In genomic region chrX:9855536-9856320, GRCh38 we compare ENCODE assay signal across 26 cellular contexts.
A peak's percentile ranks its signal among the peaks of the same experiment; 100 is the strongest.
DNase-seq lines count a peak whose midpoint lies in the region; ATAC-seq, FAIRE-seq and TF ChIP-seq lines count a peak whose summit lies in the region.
"Had no signal": no experiment of that assay in that cellular context is flagged by ENCODE, and none has a peak within 500 bp of the region (broad histone marks: within the 10 kb centered on the region; RNA-seq: fewer than 3 reads in every experiment).

No MANE protein-coding gene starts in this region.

- H3K4me1 ChIP-seq in endothelial cell of umbilical vein (ENCODE audit: control insufficient read depth, extremely low read depth, insufficient read depth, low read length) (peaks cover 21% of the 10 kb centered on the region), foreskin keratinocyte (no peaks in the 10 kb centered on the region), stomach (no peaks in the 10 kb centered on the region), endodermal cell (ENCODE audit: control insufficient read depth, insufficient read depth, low read length) (no peaks in the 10 kb centered on the region)
- H3K4me1 ChIP-seq: parathyroid adenoma, SJSA1, suprapubic skin had no signal

- no peaks in the 10 kb centered on the region for H3K79me2 ChIP-seq in endothelial cell of umbilical vein (ENCODE audit: control insufficient read depth, insufficient read depth, low read length)
- H3K79me2 ChIP-seq: parathyroid adenoma had no signal

- H3K27me3 Mint-ChIP-seq in nephron (ENCODE audit: low read depth) (peaks cover 5% of the 10 kb centered on the region), type B pancreatic cell (no peaks in the 10 kb centered on the region), endodermal cell (ENCODE audit: insufficient read depth) (no peaks in the 10 kb centered on the region)

- H3K9me3 ChIP-seq in endothelial cell of umbilical vein (replicated peaks; ENCODE audit: control insufficient read depth, insufficient read depth, low read length) = no peaks in the 10 kb centered on the region
- no peaks in the 10 kb centered on the region for H3K9me3 ChIP-seq in stomach
- no peaks in the 10 kb centered on the region for H3K9me3 ChIP-seq in endodermal cell (ENCODE audit: control insufficient read depth, low read length)
- H3K9me3 ChIP-seq: SJSA1, suprapubic skin had no signal

- H3K36me3 Mint-ChIP-seq in nephron (ENCODE audit: low read depth) (no peaks in the 10 kb centered on the region), type B pancreatic cell (peaks cover 7% of the 10 kb centered on the region), endodermal cell (ENCODE audit: low read depth) (peaks cover 13% of the 10 kb centered on the region)
- H3K36me3 Mint-ChIP-seq: CD8-positive, alpha-beta T cell; naive B cell had no signal

- no peak overlapping the region for H2AFZ ChIP-seq in endothelial cell of umbilical vein (ENCODE audit: low read depth, low read length)
- H2AFZ ChIP-seq: parathyroid adenoma had no signal

- CTCF ChIA-PET in endothelial cell of umbilical vein (lab: Charles Lee) = interaction anchor here (1.3 kb wide), 1 partner anchor 8 kb away, joined by 3 read pairs; no protein-coding TSS in a partner anchor

- WGBS in stomach, 5 donors = 63 to 79% (median 67%) methylated on average over 15 of the region's 15 CpGs
- 90 to 92% methylated on average over 9 to 15 of the region's 15 CpGs for WGBS in endodermal cell (ENCODE audit: insufficient coverage in 1 of 2, insufficient read length in 1 of 2), 2 experiments

- H3K27me3 ChIP-seq in endothelial cell of umbilical vein (ENCODE audit: control insufficient read depth in 2 of 2, insufficient read depth in 2 of 2, low read length in 2 of 2) (no peaks in the 10 kb centered on the region), foreskin keratinocyte (no peaks in the 10 kb centered on the region), stomach (no peaks in the 10 kb centered on the region), endodermal cell (ENCODE audit: control insufficient read depth, insufficient read depth, low read length, poor library complexity, severe bottlenecking) (no peaks in the 10 kb centered on the region)
- H3K27me3 ChIP-seq: cardiac muscle cell, SJSA1, suprapubic skin had no signal

- TF ChIP-seq CTCF in endothelial cell of umbilical vein (IDR thresholded peaks at IDR 0.05; ENCODE audit: extremely low read depth in 1 of 2, insufficient read depth in 1 of 2, low read depth in 1 of 2, low read length in 2 of 2) = no peak
- no peak for TF ChIP-seq CTCF in nephron (IDR thresholded peaks at IDR 0.05; ENCODE audit: unreplicated experiment in 3 of 3)
- no peak for TF ChIP-seq CTCF in type B pancreatic cell (conservative IDR thresholded peaks at IDR 0.05)
- no peak for TF ChIP-seq CTCF in foreskin keratinocyte (conservative IDR thresholded peaks at IDR 0.05)
- TF ChIP-seq CTCF in stomach (IDR thresholded peaks at IDR 0.05) = no peak
- TF ChIP-seq CTCF in endodermal cell (conservative IDR thresholded peaks at IDR 0.05) = no peak

- no peak for TF ChIP-seq EP300 in stomach (IDR thresholded peaks at IDR 0.05)

- dilution Hi-C loops in endothelial cell of umbilical vein (cut with MboI; ENCODE audit: extremely low pct_ligation_motif_present, low sequenced_read_pairs) = no loop called here

- H3K9ac ChIP-seq in endothelial cell of umbilical vein (replicated peaks; ENCODE audit: extremely low read depth, insufficient read depth, low read length) (peak overlapping the region; percentile 23), endodermal cell (ENCODE audit: extremely low read depth, low read length, poor library complexity, severe bottlenecking) (no peak overlapping the region)
- H3K9ac ChIP-seq: parathyroid adenoma had no signal

- H3K9me1 ChIP-seq in endothelial cell of umbilical vein (replicated peaks; ENCODE audit: control insufficient read depth, extremely low read depth, insufficient read depth, low read length) = no peaks in the 10 kb centered on the region

- peak overlapping the region; percentile 32 for H3K4me2 ChIP-seq in endothelial cell of umbilical vein (ENCODE audit: insufficient read depth, low read length)

- no peaks in the 10 kb centered on the region for H4K20me1 ChIP-seq in endothelial cell of umbilical vein (replicated peaks; ENCODE audit: control insufficient read depth, extremely low read depth, insufficient read depth, low read length)

- no peak for ATAC-seq in foreskin keratinocyte
- ATAC-seq: activated CD8-positive, alpha-beta T cell treated with anti-CD3 and anti-CD28 coated beads, Interleukin-2, amount 10 ng/mL, durations not matched to agents 7 days and 5 days; CD8-positive, alpha-beta T cell; Panc1 had no signal

- H3K9me3 Mint-ChIP-seq in nephron (peaks cover 3% of the 10 kb centered on the region), type B pancreatic cell (no peaks in the 10 kb centered on the region), endodermal cell (peaks cover 80% of the 10 kb centered on the region)
- H3K9me3 Mint-ChIP-seq: CD8-positive, alpha-beta T cell had no signal

- intact Hi-C loops in endothelial cell of umbilical vein (cut with micrococcal nuclease) = loop anchor here (1.0 to 10.0 kb wide), 4 partner anchors 11 to 391 kb away; partner anchors contain the start of gene TBL1X
- intact Hi-C loops in stomach (cut with DNase I; ENCODE audit: low total_unique reads) = no loop called here

- H3K4me1 Mint-ChIP-seq in nephron = peaks cover 38% of the 10 kb centered on the region
- peaks cover 17% of the 10 kb centered on the region for H3K4me1 Mint-ChIP-seq in type B pancreatic cell (ENCODE audit: unreplicated experiment)
- H3K4me1 Mint-ChIP-seq in endodermal cell = peaks cover 10% of the 10 kb centered on the region
- H3K4me1 Mint-ChIP-seq: naive B cell had no signal

- DNase-seq in M059J (ENCODE audit: low read depth) (peak; percentile 39), endothelial cell of umbilical vein (ENCODE audit: low read depth, low spot score) (peak; percentile 44), type B pancreatic cell (ENCODE audit: extremely low spot score, unreplicated experiment) (no peak), foreskin keratinocyte (no peak), stomach (no peak), endodermal cell (no peak)
- DNase-seq: activated CD4-positive, CD25-positive, alpha-beta regulatory T cell treated with anti-CD3 and anti-CD28 coated beads, Interleukin-2, amount 50 U/mL, for 72 hours; activated CD8-positive, alpha-beta T cell treated with anti-CD3 and anti-CD28 coated beads, Interleukin-2, amount 10 ng/mL, durations not matched to agents 7 days and 5 days; CD8-positive, alpha-beta T cell; DMS79; hippocampal formation; naive B cell; NCI-H1048; NCI-H2029; NK-92 treated with Interleukin-12 subunit alpha and Interleukin-12 subunit beta, amount 100 ng/mL, for 24 hours; stimulated activated CD4-positive, alpha-beta T cell treated with anti-CD3 and anti-CD28 coated beads, Interleukin-1b, Interleukin-23, amount 100 ng/mL, for 48 hours; T-helper 1 cell had no signal

- H3K4me3 ChIP-seq in endothelial cell of umbilical vein (replicated peaks in 1 of 3; ENCODE audit: insufficient read depth in 1 of 3, low read depth in 1 of 3, low read length in 3 of 3) (no peak overlapping the region), stomach (no peak overlapping the region), endodermal cell (ENCODE audit: low read length) (no peak overlapping the region)
- H3K4me3 ChIP-seq: cardiac muscle cell, lung, SJSA1, skin epidermis, suprapubic skin had no signal

- POLR2A ChIA-PET in endothelial cell of umbilical vein (lab: Charles Lee) = no interaction called here

- H3K36me3 ChIP-seq in endothelial cell of umbilical vein (ENCODE audit: control insufficient read depth in 2 of 2, extremely low read depth in 1 of 2, insufficient read depth in 2 of 2, low read length in 2 of 2) = no peaks in the 10 kb centered on the region
- H3K36me3 ChIP-seq in stomach = no peaks in the 10 kb centered on the region
- H3K36me3 ChIP-seq in endodermal cell (ENCODE audit: control insufficient read depth, insufficient read depth, low read length) = no peaks in the 10 kb centered on the region
- H3K36me3 ChIP-seq: cardiac muscle cell, SJSA1, suprapubic skin had no signal

- peak; percentile 85 for FAIRE-seq in endothelial cell of umbilical vein (lab: Jason Lieb, UNC)
- FAIRE-seq: TTC549 had no signal

- H3K27ac ChIP-seq in endothelial cell of umbilical vein (ENCODE audit: insufficient read depth, low read depth, low read length) (peak overlapping the region; percentile 17), foreskin keratinocyte (no peak overlapping the region), stomach (no peak overlapping the region), endodermal cell (ENCODE audit: low read depth, low read length) (no peak overlapping the region)
- H3K27ac ChIP-seq: cardiac muscle cell, parathyroid adenoma, SJSA1, skin epidermis, suprapubic skin had no signal

- BruUV-seq in endothelial cell of umbilical vein (replicated peaks; lab: Mats Ljungman, UMichigan) = no TSS peak

- H3K27ac Mint-ChIP-seq in nephron = peak overlapping the region; percentile 37 to 72 (median 69)
- H3K27ac Mint-ChIP-seq in type B pancreatic cell = no peak overlapping the region
- no peak overlapping the region for H3K27ac Mint-ChIP-seq in endodermal cell
- H3K27ac Mint-ChIP-seq: activated CD8-positive, alpha-beta T cell treated with anti-CD3 and anti-CD28 coated beads, Interleukin-2, amount 10 ng/mL, durations not matched to agents 7 days and 5 days; CD8-positive, alpha-beta T cell; naive B cell had no signal

- TF ChIP-seq POLR2A in endothelial cell of umbilical vein (IDR thresholded peaks at IDR 0.05; ENCODE audit: low read depth, low read length) = no peak
- no peak for TF ChIP-seq POLR2A in stomach (IDR thresholded peaks at IDR 0.05)

- H3K4me3 Mint-ChIP-seq in nephron (peak overlapping the region in 2 of 3 experiments; percentile 52 to 58), type B pancreatic cell (peak overlapping the region; percentile 16), endodermal cell (no peak overlapping the region)
- H3K4me3 Mint-ChIP-seq: activated CD8-positive, alpha-beta T cell treated with anti-CD3 and anti-CD28 coated beads, Interleukin-2, amount 10 ng/mL, durations not matched to agents 7 days and 5 days; CD8-positive, alpha-beta T cell; naive B cell had no signal

TF ChIP-seq in endothelial cell of umbilical vein, 7 proteins besides CTCF, POLR2A, EP300 and RAD21 (continues in another document):
- TF ChIP-seq GATA2 (IDR thresholded peaks at IDR 0.05; ENCODE audit: insufficient read depth, insufficient read length, low read depth, low read length) (no peak), MAX (IDR thresholded peaks at IDR 0.05; ENCODE audit: insufficient read depth, insufficient read length) (no peak), FOS (IDR thresholded peaks at IDR 0.05; ENCODE audit: borderline replicate concordance, insufficient read depth, low read length) (no peak), POLR2AphosphoS5 (IDR thresholded peaks at IDR 0.05; ENCODE audit: insufficient read depth, low read depth, low read length) (no peak), EZH2 (IDR thresholded peaks at IDR 0.05; ENCODE audit: borderline replicate concordance, low read depth, low read length, severe bottlenecking) (no peak), JUN (IDR thresholded peaks at IDR 0.05; ENCODE audit: borderline replicate concordance, insufficient read depth, insufficient read length, low read depth) (no peak)

Comparison
In these comparisons a context has a peak if more than half of its experiments do, and no peak if none do; other contexts are left out.
1. DNase-seq: peak in M059J (single experiment) and endothelial cell of umbilical vein (single experiment); none in type B pancreatic cell (single experiment), foreskin keratinocyte (0 of 2), stomach (single experiment) and endodermal cell (single experiment).
2. H3K27ac Mint-ChIP-seq: peak in nephron (3 of 3); none in type B pancreatic cell (single experiment) and endodermal cell (single experiment).